8 cellular contexts compared by ENCODE assay signal in the genomic region with DNA sequence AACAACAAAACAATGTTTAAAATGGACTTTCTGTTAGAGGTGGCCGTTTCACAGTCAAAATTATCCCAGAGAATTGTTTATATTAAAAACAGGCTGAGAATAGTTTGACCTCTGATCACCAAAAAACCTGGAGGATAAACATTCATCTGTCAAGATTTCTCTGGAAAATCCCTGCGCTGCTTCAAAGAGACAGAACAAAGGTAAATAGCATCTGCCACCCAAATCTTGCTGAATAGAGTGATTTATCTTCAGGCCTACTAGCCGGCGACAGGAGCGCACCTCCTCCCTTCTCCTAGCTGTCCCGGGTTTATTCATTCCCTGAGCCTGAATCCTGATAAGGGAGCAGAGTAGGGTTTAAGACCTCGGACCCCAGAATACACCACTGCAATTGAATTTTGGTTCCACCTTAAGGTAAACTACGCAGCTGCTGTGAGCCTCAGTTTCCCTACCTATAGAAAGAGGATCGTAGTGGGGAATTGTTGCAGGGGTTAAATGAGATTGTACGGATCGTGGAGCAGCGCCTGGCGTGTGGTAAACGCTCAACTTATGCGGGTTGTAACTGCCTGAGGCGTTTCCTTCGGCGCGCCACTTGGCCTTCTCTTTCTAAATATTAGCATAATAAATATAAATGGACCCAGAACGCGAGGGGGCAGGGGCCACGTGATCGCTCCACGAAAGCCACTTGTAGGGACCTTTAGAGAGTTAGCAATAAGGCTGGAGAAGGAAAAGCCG. TPM values are rescaled to one million over a fixed set of nuclear protein-coding genes. Genes with fewer than 3 reads are reported as not detected.
DNase-seq lines count a peak whose midpoint lies in the region; ATAC-seq, FAIRE-seq and TF ChIP-seq lines count a peak whose summit lies in the region.

No MANE protein-coding gene starts in this region.

- H3K9me3 ChIP-seq in RWPE2 (ENCODE audit: severe bottlenecking) (no peaks in the 10 kb centered on the region), lung (ENCODE audit: control insufficient read depth in 2 of 2, insufficient read depth in 1 of 2, low read length in 1 of 2) (no peaks in the 10 kb centered on the region), tibial artery (no peaks in the 10 kb centered on the region)

- H3K27me3 Mint-ChIP-seq in CD14-positive monocyte (ENCODE audit: low read depth in 3 of 3), result peaks cover 2 to 4% (median 2%) of the 10 kb centered on the region in 3 donors

- peak overlapping the region; percentile 94 for H3K4me3 ChIP-seq in RWPE2 (ENCODE audit: severe bottlenecking)
- H3K4me3 ChIP-seq in dorsolateral prefrontal cortex, result peak overlapping the region; percentile 59 to 98 (median 85)
- peak overlapping the region; percentile 77 for H3K4me3 ChIP-seq in lung
- H3K4me3 ChIP-seq in tibial artery, result peak overlapping the region; percentile 88 to 97

- no peak for TF ChIP-seq RAD21 in Ishikawa (IDR thresholded peaks at IDR 0.05; ENCODE audit: low read depth)

- intact Hi-C loops in CD14-positive monocyte (cut with micrococcal nuclease), result no loop called here
- intact Hi-C loops in dorsolateral prefrontal cortex (cut with DNase I), result loop anchor here (1.0 to 5.0 kb wide), 2 partner anchors 91 kb away; a partner anchor contains a TSS
- intact Hi-C loops in tibial artery (cut with DNase I; ENCODE audit: low total_unique reads), result no loop called here

- H3K4me1 ChIP-seq in RWPE2 (ENCODE audit: insufficient read depth, poor library complexity, severe bottlenecking) (peaks cover 18% of the 10 kb centered on the region), lung (ENCODE audit: control insufficient read depth in 2 of 2, insufficient read depth in 2 of 2, low read length in 2 of 2) (peaks cover 5 to 8% of the 10 kb centered on the region in 2 donors), tibial artery (peaks cover 0 to 55% (median 20%) of the 10 kb centered on the region in 4 donors)

- H3K36me3 ChIP-seq in RWPE2 (ENCODE audit: low read depth) (no peaks in the 10 kb centered on the region), lung (ENCODE audit: control insufficient read depth in 2 of 2, insufficient read depth in 2 of 2, low read length in 2 of 2) (no peaks in the 10 kb centered on the region), tibial artery (no peaks in the 10 kb centered on the region)

- FAIRE-seq in H54 (lab: Jason Lieb, UNC), result no peak

- H3K36me3 Mint-ChIP-seq in CD14-positive monocyte, result no peaks in the 10 kb centered on the region

- H3K9me3 Mint-ChIP-seq in CD14-positive monocyte, result peaks cover 0 to 6% (median 2%) of the 10 kb centered on the region in 7 donors

- no peaks in the 10 kb centered on the region for H3K27me3 ChIP-seq in RWPE2 (ENCODE audit: insufficient read depth, poor library complexity, severe bottlenecking)
- H3K27me3 ChIP-seq in dorsolateral prefrontal cortex, result no peaks in the 10 kb centered on the region
- no peaks in the 10 kb centered on the region for H3K27me3 ChIP-seq in lung (ENCODE audit: control insufficient read depth, insufficient read depth)
- H3K27me3 ChIP-seq in tibial artery, result no peaks in the 10 kb centered on the region

- WGBS in lung, 2 donors, result 6 to 10% methylated on average over 25 of the region's 25 CpGs

- peak overlapping the region in 6 of 7 donors; percentile 49 to 89 (median 70) for H3K27ac Mint-ChIP-seq in CD14-positive monocyte

- H3K27ac ChIP-seq in RWPE2 (ENCODE audit: poor library complexity, severe bottlenecking) (peak overlapping the region; percentile 79), dorsolateral prefrontal cortex (peak overlapping the region; percentile 16 to 100 (median 95)), lung (ENCODE audit: low read depth in 1 of 2, low read length in 1 of 2) (peak overlapping the region; percentile 99 to 100), tibial artery (peak overlapping the region; percentile 100)

- TF ChIP-seq EP300 in Ishikawa (IDR thresholded peaks at IDR 0.05; ENCODE audit: borderline replicate concordance), result no peak

- DNase-seq in CD14-positive monocyte (ENCODE audit: low spot score), result peak; percentile 46
- no peak for DNase-seq in RWPE2 (ENCODE audit: low spot score)
- DNase-seq in dorsolateral prefrontal cortex, result peak in 7 of 10 donors; percentile 9 to 70 (median 55)
- DNase-seq in lung (ENCODE audit: low spot score), result peak; percentile 85
- peak; percentile 69 to 78 for DNase-seq in tibial artery
- DNase-seq in H54 (ENCODE audit: insufficient read length, low spot score), result no peak

- H3K4me1 Mint-ChIP-seq in CD14-positive monocyte, result peaks cover 31% of the 10 kb centered on the region

- no peak for TF ChIP-seq CTCF in CD14-positive monocyte (IDR thresholded peaks at IDR 0.05)
- no peak for TF ChIP-seq CTCF in RWPE2 (IDR thresholded peaks at IDR 0.05; ENCODE audit: poor library complexity, severe bottlenecking)
- TF ChIP-seq CTCF in dorsolateral prefrontal cortex (IDR thresholded peaks at IDR 0.05 in 54 of 56, conservative IDR thresholded peaks at IDR 0.05 in 2 of 56; ENCODE audit: low read depth in 1 of 56, partially characterized antibody in 56 of 56), result no peak
- TF ChIP-seq CTCF in lung (IDR thresholded peaks at IDR 0.05; ENCODE audit: control extremely low read depth, extremely low read depth), result no peak
- no peak for TF ChIP-seq CTCF in tibial artery (IDR thresholded peaks at IDR 0.05)

- ATAC-seq in GM19043 (IDR thresholded peaks at IDR 0.05; ENCODE audit: low read depth, unreplicated experiment), result peak; percentile 5
- ATAC-seq in RWPE2 (ENCODE audit: low read depth), result peak; percentile 13; the same call in 1 of the 3 replicates
- no peak for ATAC-seq in lung (ENCODE audit: insufficient read depth, low FRiP score)

- peak overlapping the region; percentile 82 to 90 for H3K4me3 Mint-ChIP-seq in CD14-positive monocyte

- TF ChIP-seq POLR2A in H54 (IDR thresholded peaks at IDR 0.05; ENCODE audit: low read depth, low read length), result no peak

TF ChIP-seq in Ishikawa, 13 proteins besides CTCF, POLR2A, EP300 and RAD21:
- TF ChIP-seq TAF1 (IDR thresholded peaks at IDR 0.05; ENCODE audit: low read depth) (peak; percentile 32; the same call in 1 of the 2 replicates), NFIC (IDR thresholded peaks at IDR 0.05) (no peak), ZBTB7A (IDR thresholded peaks at IDR 0.05; ENCODE audit: low read depth) (no peak), TEAD4 (IDR thresholded peaks at IDR 0.05) (no peak), FOXM1 (IDR thresholded peaks at IDR 0.05; ENCODE audit: borderline replicate concordance, low read depth) (no peak), TCF12 (IDR thresholded peaks at IDR 0.05; ENCODE audit: low read depth) (0 out of 2 replicates have a peak, but pooled peaks have one; percentile 25)
- TF ChIP-seq, protein P1, sequence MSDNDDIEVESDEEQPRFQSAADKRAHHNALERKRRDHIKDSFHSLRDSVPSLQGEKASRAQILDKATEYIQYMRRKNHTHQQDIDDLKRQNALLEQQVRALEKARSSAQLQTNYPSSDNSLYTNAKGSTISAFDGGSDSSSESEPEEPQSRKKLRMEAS (IDR thresholded peaks at IDR 0.05), result no peak; the same call in 1 of the 2 replicates
- TF ChIP-seq, protein P2, sequence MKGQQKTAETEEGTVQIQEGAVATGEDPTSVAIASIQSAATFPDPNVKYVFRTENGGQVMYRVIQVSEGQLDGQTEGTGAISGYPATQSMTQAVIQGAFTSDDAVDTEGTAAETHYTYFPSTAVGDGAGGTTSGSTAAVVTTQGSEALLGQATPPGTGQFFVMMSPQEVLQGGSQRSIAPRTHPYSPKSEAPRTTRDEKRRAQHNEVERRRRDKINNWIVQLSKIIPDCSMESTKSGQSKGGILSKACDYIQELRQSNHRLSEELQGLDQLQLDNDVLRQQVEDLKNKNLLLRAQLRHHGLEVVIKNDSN (IDR thresholded peaks at IDR 0.05), result peak; percentile 89
- TF ChIP-seq, protein P3, sequence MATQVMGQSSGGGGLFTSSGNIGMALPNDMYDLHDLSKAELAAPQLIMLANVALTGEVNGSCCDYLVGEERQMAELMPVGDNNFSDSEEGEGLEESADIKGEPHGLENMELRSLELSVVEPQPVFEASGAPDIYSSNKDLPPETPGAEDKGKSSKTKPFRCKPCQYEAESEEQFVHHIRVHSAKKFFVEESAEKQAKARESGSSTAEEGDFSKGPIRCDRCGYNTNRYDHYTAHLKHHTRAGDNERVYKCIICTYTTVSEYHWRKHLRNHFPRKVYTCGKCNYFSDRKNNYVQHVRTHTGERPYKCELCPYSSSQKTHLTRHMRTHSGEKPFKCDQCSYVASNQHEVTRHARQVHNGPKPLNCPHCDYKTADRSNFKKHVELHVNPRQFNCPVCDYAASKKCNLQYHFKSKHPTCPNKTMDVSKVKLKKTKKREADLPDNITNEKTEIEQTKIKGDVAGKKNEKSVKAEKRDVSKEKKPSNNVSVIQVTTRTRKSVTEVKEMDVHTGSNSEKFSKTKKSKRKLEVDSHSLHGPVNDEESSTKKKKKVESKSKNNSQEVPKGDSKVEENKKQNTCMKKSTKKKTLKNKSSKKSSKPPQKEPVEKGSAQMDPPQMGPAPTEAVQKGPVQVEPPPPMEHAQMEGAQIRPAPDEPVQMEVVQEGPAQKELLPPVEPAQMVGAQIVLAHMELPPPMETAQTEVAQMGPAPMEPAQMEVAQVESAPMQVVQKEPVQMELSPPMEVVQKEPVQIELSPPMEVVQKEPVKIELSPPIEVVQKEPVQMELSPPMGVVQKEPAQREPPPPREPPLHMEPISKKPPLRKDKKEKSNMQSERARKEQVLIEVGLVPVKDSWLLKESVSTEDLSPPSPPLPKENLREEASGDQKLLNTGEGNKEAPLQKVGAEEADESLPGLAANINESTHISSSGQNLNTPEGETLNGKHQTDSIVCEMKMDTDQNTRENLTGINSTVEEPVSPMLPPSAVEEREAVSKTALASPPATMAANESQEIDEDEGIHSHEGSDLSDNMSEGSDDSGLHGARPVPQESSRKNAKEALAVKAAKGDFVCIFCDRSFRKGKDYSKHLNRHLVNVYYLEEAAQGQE (IDR thresholded peaks at IDR 0.05; ENCODE audit: low read depth), result no peak

RNA-seq across cellular contexts. Expression of a gene that starts 0.5 kb away (rescaled TPM):
- polyA plus RNA-seq in CD14-positive monocyte (1 to 10 TPM; 3.6 to 5.5 TPM), lung (10 to 100 TPM; 22.4 to 38.1 TPM)
- total RNA-seq in dorsolateral prefrontal cortex (10 to 100 TPM; 22.9 to 64.1 (median 42.7) TPM), lung (10 to 100 TPM; 45.2 to 57.2 TPM)

Comparison
In these comparisons a context has a peak if more than half of its experiments do, and no peak if none do; other contexts are left out.
1. DNase-seq: peak in CD14-positive monocyte (single experiment), dorsolateral prefrontal cortex (7 of 10), lung (single experiment) and tibial artery (2 of 2); none in RWPE2 (single experiment) and H54 (single experiment).
2. intact Hi-C loops: an anchor here in dorsolateral prefrontal cortex (1.0 to 5.0 kb wide); none called in CD14-positive monocyte and tibial artery.
3. Peak in every context shown above with its lines, with median percentiles within 50 percentile points of each other: H3K27ac ChIP-seq and H3K4me3 ChIP-seq.